ENCODE assay signal across 8 cellular contexts in the genomic region with DNA sequence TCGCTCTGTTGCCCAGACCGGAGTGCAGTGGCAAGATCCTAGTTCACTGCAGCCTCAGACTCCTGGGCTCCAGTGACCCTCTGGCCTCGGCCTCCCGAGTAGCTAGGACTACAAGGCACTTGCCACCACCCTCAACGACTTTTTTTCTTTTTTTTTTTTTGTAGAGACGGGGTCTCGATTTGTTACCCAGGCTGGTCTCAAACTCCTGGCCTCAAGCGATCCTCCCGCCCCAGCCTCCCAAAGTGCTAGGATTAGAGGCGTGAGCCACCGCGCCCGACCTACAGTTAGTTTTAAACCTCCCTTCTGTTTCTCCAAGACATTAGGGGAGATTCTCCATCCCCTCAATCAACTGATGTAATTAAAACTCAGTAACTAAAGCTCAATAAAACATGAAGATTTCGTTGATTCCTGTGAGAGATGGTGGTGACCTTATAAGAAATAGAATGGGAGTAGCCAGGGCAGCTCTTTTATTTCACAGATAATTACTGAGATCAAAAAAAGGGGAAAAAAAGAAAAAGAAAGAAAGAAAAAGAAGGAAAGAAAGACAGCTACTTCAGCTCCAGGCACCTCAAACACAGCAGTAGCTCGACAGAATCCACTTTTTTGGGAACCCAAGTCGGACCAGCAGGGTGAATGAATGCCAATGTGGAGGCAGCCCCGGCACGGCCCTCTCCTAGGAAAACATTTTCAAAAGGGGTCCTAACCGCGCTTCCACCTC. TPM values are rescaled to one million over a fixed set of nuclear protein-coding genes. Genes with fewer than 3 reads are reported as not detected.
DNase-seq lines count a peak whose midpoint lies in the region; ATAC-seq and TF ChIP-seq lines count a peak whose summit lies in the region.

No MANE protein-coding gene starts in this region.

- H3K36me3 ChIP-seq in GM23248 (ENCODE audit: low read depth) (peaks cover 20% of the 10 kb centered on the region), WERI-Rb-1 (peaks cover 45% of the 10 kb centered on the region), gastrocnemius medialis (peaks cover 0 to 33% of the 10 kb centered on the region in 2 donors)

- TF ChIP-seq CTCF in WERI-Rb-1 (IDR thresholded peaks at IDR 0.05; ENCODE audit: low read depth, low read length) (no peak), foreskin fibroblast (IDR thresholded peaks at IDR 0.05; ENCODE audit: low read depth, low read length) (no peak), gastrocnemius medialis (IDR thresholded peaks at IDR 0.05 in 4 of 5, conservative IDR thresholded peaks at IDR 0.05 in 1 of 5) (no peak)

- peak overlapping the region; percentile 87 for H2AFZ ChIP-seq in GM23248

- peaks cover 29% of the 10 kb centered on the region for H3F3A ChIP-seq in GM23248 (ENCODE audit: insufficient read depth)

- TF ChIP-seq POLR2A in gastrocnemius medialis (IDR thresholded peaks at IDR 0.05): no peak

- DNase-seq in GM23248: no peak
- no peak for DNase-seq in WERI-Rb-1
- no peak for DNase-seq in foreskin fibroblast
- no peak for DNase-seq in gastrocnemius medialis
- DNase-seq in DMS 273 (lab: John Stamatoyannopoulos, UW; ENCODE audit: unreplicated experiment): no peak
- no peak for DNase-seq in DMS114 treated with DMSO at 0.1 percent for 48 hours (lab: John Stamatoyannopoulos, UW; ENCODE audit: unreplicated experiment)
- no peak for DNase-seq in NCI-H510A (lab: John Stamatoyannopoulos, UW)
- no peak for DNase-seq in activated CD4-positive, alpha-beta T cell treated with anti-CD3 and anti-CD28 coated beads, Interleukin-2, amount 50 U/mL, for 48 hours

- no peaks in the 10 kb centered on the region for H4K20me1 ChIP-seq in GM23248 (ENCODE audit: insufficient read depth)

- peak overlapping the region; percentile 93 for H3K9ac ChIP-seq in GM23248

- H3K4me2 ChIP-seq in GM23248 (ENCODE audit: unreplicated experiment): peak overlapping the region; percentile 99

- no peaks in the 10 kb centered on the region for H3K9me3 ChIP-seq in GM23248 (ENCODE audit: low read depth)
- H3K9me3 ChIP-seq in WERI-Rb-1 (ENCODE audit: severe bottlenecking): no peaks in the 10 kb centered on the region
- no peaks in the 10 kb centered on the region for H3K9me3 ChIP-seq in gastrocnemius medialis

- H3K9me2 ChIP-seq in GM23248 (ENCODE audit: insufficient read depth): no peaks in the 10 kb centered on the region

- H3K4me1 ChIP-seq in GM23248 (ENCODE audit: insufficient read depth): peaks cover 26% of the 10 kb centered on the region
- peaks cover 26 to 30% of the 10 kb centered on the region in 2 donors for H3K4me1 ChIP-seq in gastrocnemius medialis

- intact Hi-C loops in gastrocnemius medialis (cut with DNase I; ENCODE audit: low total_unique reads): loop anchor here (5.0 to 10.0 kb wide), 2 partner anchors 308 to 534 kb away; a partner anchor contains a TSS

- H3K27ac ChIP-seq in GM23248: peak overlapping the region; percentile 21; the same call in 1 of the 2 replicates
- H3K27ac ChIP-seq in WERI-Rb-1: peak overlapping the region; percentile 74
- peak overlapping the region; percentile 88 to 93 (median 89) for H3K27ac ChIP-seq in gastrocnemius medialis

- no peaks in the 10 kb centered on the region for H3K27me3 ChIP-seq in GM23248 (replicated peaks; ENCODE audit: insufficient read depth)
- H3K27me3 ChIP-seq in WERI-Rb-1 (ENCODE audit: insufficient read depth, low read depth, severe bottlenecking): no peaks in the 10 kb centered on the region
- H3K27me3 ChIP-seq in gastrocnemius medialis: no peaks in the 10 kb centered on the region

- H3K4me3 ChIP-seq in GM23248 (peak overlapping the region; percentile 97), WERI-Rb-1 (ENCODE audit: low read depth, low read length) (peak overlapping the region; percentile 77), foreskin fibroblast (ENCODE audit: low read depth in 1 of 2, low read length in 2 of 2) (peak overlapping the region; percentile 83 to 99), gastrocnemius medialis (peak overlapping the region; percentile 67 to 93 (median 82))

- ATAC-seq in gastrocnemius medialis: no peak

- H3K79me2 ChIP-seq in GM23248 (ENCODE audit: insufficient read depth): peaks cover 65% of the 10 kb centered on the region

- WGBS in GM23248 (ENCODE audit: low coverage in 1 of 2, low lambda C conversion rate in 2 of 2, missing lambda C conversion rate in 2 of 2), 2 experiments: 51 to 54% methylated on average over 20 of the region's 20 CpGs

- in situ Hi-C loops in GM23248 (cut with MboI) (no loop called here), gastrocnemius medialis (cut with MboI; ENCODE audit: low sequenced_read_pairs in 4 of 4) (no loop called here)

RNA-seq across cellular contexts. Expression of a gene that starts 0.6 kb away (rescaled TPM):
- total RNA-seq in GM23248 (2014; rRNA removed; shearing (Covaris generic)): 20.4 and 24.4 TPM in 2 replicates
- 24.9 and 30.3 TPM in 2 replicates for polyA plus RNA-seq in GM23248 (2016; fragmentation: Nextera tagmentation; extraction: Ambion mirVana)
- 10 to 100 TPM; 17.2 to 36.1 (median 19.9) TPM for total RNA-seq in gastrocnemius medialis

RNA-seq across cellular contexts. Expression of a gene that starts 3.0 kb away (rescaled TPM):
- total RNA-seq in GM23248 (2014; rRNA removed; shearing (Covaris generic)): 28.5 and 30.2 TPM in 2 replicates
- polyA plus RNA-seq in GM23248 (2016; fragmentation: Nextera tagmentation; extraction: Ambion mirVana): 16.2 and 18.3 TPM in 2 replicates
- 1 to 10 TPM; 2.4 to 5.3 (median 3.1) TPM for total RNA-seq in gastrocnemius medialis

RNA-seq across cellular contexts. Expression of a gene that starts 54.7 kb away (rescaled TPM):
- total RNA-seq in GM23248 (2014; rRNA removed; shearing (Covaris generic)): 29.7 and 32.4 TPM in 2 replicates
- polyA plus RNA-seq in GM23248 (2016; fragmentation: Nextera tagmentation; extraction: Ambion mirVana): 30.5 and 33.1 TPM in 2 replicates
- 10 to 100 TPM in 3 of 4 donors, 1 to 10 TPM in 1; 9.6 to 16.8 (median 15.2) TPM for total RNA-seq in gastrocnemius medialis

Comparison
In these comparisons a context has a peak if more than half of its experiments do, and no peak if none do; other contexts are left out.
1. H3K27ac ChIP-seq: peak in every context shown above with its lines; median percentile 89 in gastrocnemius medialis; 74 in WERI-Rb-1; 21 in GM23248.